ENCODE assay signal across 8 cellular contexts in the genomic region with DNA sequence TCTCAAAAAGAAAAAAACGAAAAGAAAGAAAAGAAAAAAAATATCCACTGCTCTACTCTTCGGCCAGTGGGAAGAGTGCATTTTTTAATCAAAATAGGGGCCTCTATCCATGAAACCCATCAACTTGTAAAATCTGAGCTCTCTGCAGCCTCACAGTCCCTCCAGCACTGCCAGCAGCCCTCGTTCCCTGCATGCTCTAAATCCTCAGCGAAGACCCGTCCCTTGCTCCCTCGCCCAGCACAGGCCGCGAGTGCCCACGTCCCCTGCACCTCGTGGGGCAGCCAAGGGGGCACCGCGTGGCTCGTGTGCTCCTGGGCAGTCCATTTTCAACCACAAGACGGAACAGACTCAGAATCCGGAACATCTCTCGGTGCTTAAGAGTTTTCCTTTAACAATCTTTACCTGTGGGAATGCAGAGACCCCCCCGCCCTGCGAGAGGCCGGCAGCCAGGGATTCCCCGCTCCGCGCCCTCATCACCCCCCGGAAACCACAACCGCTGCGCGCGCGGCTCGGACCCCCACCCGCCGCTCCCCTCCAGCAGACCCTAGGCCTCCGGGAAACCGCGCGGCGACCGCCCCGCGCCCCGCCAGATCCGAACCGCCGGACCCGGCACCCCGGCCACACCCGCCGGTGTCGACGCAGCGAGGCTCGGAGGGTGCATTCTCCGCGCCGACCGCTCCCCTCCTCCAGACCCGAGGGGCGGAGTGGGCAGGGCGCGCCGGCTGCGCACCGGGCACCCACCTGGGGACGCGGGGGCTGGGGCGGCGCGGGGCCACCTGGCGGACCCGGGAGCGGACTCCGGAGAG. TPM values are rescaled to one million over a fixed set of nuclear protein-coding genes. Genes with fewer than 3 reads are reported as not detected.
DNase-seq lines count a peak whose midpoint lies in the region; ATAC-seq, FAIRE-seq and TF ChIP-seq lines count a peak whose summit lies in the region.

No MANE protein-coding gene starts in this region.

- H3K79me1 ChIP-seq in neuronal stem cell (ENCODE audit: low read depth, low read length), result no peaks in the 10 kb centered on the region

- peak overlapping the region; percentile 41 for H2BK15ac ChIP-seq in neuronal stem cell (ENCODE audit: low read length)

- DNase-seq in activated naive CD4-positive, alpha-beta T cell treated with anti-CD3 and anti-CD28 coated beads, Interleukin-2, amount 10 ng/mL, durations not matched to agents 7 days and 5 days, result no peak
- DNase-seq in activated naive CD4-positive, alpha-beta T cell treated with anti-CD3 and anti-CD28 coated beads, Interleukin-2, amount 50 U/mL, for 16 hours, result no peak
- DNase-seq in OCI-M1 (lab: John Stamatoyannopoulos, UW) (peak; percentile 58), neuronal stem cell (ENCODE audit: low spot score) (peak; percentile 14), frontal cortex (ENCODE audit: low spot score in 2 of 2) (no peak), GM20000 (ENCODE audit: low spot score) (no peak)

- no peak for ATAC-seq in GM21825 (IDR thresholded peaks at IDR 0.05; ENCODE audit: unreplicated experiment)

- peak overlapping the region; percentile 99 for H2AFZ ChIP-seq in neuronal stem cell (ENCODE audit: low read length)

- H3K9ac ChIP-seq in endocrine pancreas (ENCODE audit: control insufficient read depth, insufficient read depth, low read length) (peak overlapping the region; percentile 55), neuronal stem cell (ENCODE audit: low read depth, low read length, poor library complexity) (peak overlapping the region; percentile 83)

- H3K9me3 Mint-ChIP-seq in activated naive CD4-positive, alpha-beta T cell treated with anti-CD3 and anti-CD28 coated beads, Interleukin-2, amount 10 ng/mL, durations not matched to agents 7 days and 5 days, result no peaks in the 10 kb centered on the region

- no peak for FAIRE-seq in frontal cortex (lab: Jason Lieb, UNC)

- no peak overlapping the region for H3K4ac ChIP-seq in neuronal stem cell (ENCODE audit: low read length)

- H3K27ac ChIP-seq in neuronal stem cell (replicated peaks; ENCODE audit: low read length), result no peak overlapping the region

- no peak overlapping the region for H4K8ac ChIP-seq in neuronal stem cell (ENCODE audit: low read depth, low read length)

- H3K4me1 Mint-ChIP-seq in activated naive CD4-positive, alpha-beta T cell treated with anti-CD3 and anti-CD28 coated beads, Interleukin-2, amount 10 ng/mL, durations not matched to agents 7 days and 5 days, result peaks cover 48% of the 10 kb centered on the region

- peak overlapping the region; percentile 89 for H3K27ac Mint-ChIP-seq in activated naive CD4-positive, alpha-beta T cell treated with anti-CD3 and anti-CD28 coated beads, Interleukin-2, amount 10 ng/mL, durations not matched to agents 7 days and 5 days

- no peak overlapping the region for H2AK5ac ChIP-seq in neuronal stem cell (ENCODE audit: low read depth, low read length)

- no peak for TF ChIP-seq CTCF in GM20000 (IDR thresholded peaks at IDR 0.05; ENCODE audit: extremely low read depth, missing control alignments)

- no peak overlapping the region for H2BK12ac ChIP-seq in neuronal stem cell (ENCODE audit: low read length)

- H3K9me3 ChIP-seq in endocrine pancreas (ENCODE audit: control insufficient read depth, low read length) (no peaks in the 10 kb centered on the region), neuronal stem cell (replicated peaks in 1 of 2; ENCODE audit: control insufficient read depth in 2 of 2, insufficient read depth in 1 of 2, low read depth in 1 of 2, low read length in 2 of 2) (no peaks in the 10 kb centered on the region)

- H4K91ac ChIP-seq in neuronal stem cell (ENCODE audit: low read depth, low read length, poor library complexity), result no peak overlapping the region

- whole genome bisulfite sequencing in neuronal stem cell (ENCODE audit: extremely low coverage in 2 of 2, insufficient read length in 2 of 2, insufficient replicate concordance in 1 of 2), 2 donors, result no CpG with 5 or more reads among the region's 71 CpGs

- H3K4me1 ChIP-seq in endocrine pancreas (ENCODE audit: control insufficient read depth, insufficient read depth, low read length), result no peaks in the 10 kb centered on the region
- H3K4me1 ChIP-seq in neuronal stem cell (ENCODE audit: control insufficient read depth in 2 of 2, insufficient read depth in 1 of 2, low read depth in 1 of 2, low read length in 2 of 2), result peaks cover 6 to 16% of the 10 kb centered on the region in 2 donors

- H3K18ac ChIP-seq in neuronal stem cell (ENCODE audit: low read length), result peak overlapping the region; percentile 80

- H3K14ac ChIP-seq in neuronal stem cell (ENCODE audit: low read length), result peak overlapping the region; percentile 0

- peak overlapping the region; percentile 1 for H2BK5ac ChIP-seq in neuronal stem cell (ENCODE audit: low read length)

- peaks cover 51% of the 10 kb centered on the region for H3K27me3 Mint-ChIP-seq in activated naive CD4-positive, alpha-beta T cell treated with anti-CD3 and anti-CD28 coated beads, Interleukin-2, amount 10 ng/mL, durations not matched to agents 7 days and 5 days

- H3K27me3 ChIP-seq in endocrine pancreas (ENCODE audit: control insufficient read depth, insufficient read depth, low read length) (no peaks in the 10 kb centered on the region), neuronal stem cell (ENCODE audit: control insufficient read depth in 3 of 3, insufficient read depth in 3 of 3, low read depth in 1 of 3, low read length in 3 of 3) (peaks cover 10 to 39% (median 13%) of the 10 kb centered on the region in 3 experiments)

- CTCF ChIA-PET in activated naive CD4-positive, alpha-beta T cell treated with anti-CD3 and anti-CD28 coated beads, Interleukin-2, amount 10 ng/mL, durations not matched to agents 7 days and 5 days (lab: Charles Lee), result interaction anchor here (1.0 kb wide), 1 partner anchor 9 kb away, joined by 3 read pairs; no protein-coding TSS in a partner anchor

- no peak overlapping the region for H2BK120ac ChIP-seq in neuronal stem cell (ENCODE audit: low read depth, low read length)

- H3K4me3 ChIP-seq in endocrine pancreas (ENCODE audit: control insufficient read depth, insufficient read depth, low read length) (no peak overlapping the region), neuronal stem cell (ENCODE audit: low read length in 2 of 2) (peak overlapping the region; percentile 85 to 94)

- H3K4me3 Mint-ChIP-seq in activated naive CD4-positive, alpha-beta T cell treated with anti-CD3 and anti-CD28 coated beads, Interleukin-2, amount 10 ng/mL, durations not matched to agents 7 days and 5 days, result peak overlapping the region; percentile 95

- H3K36me3 ChIP-seq in endocrine pancreas (ENCODE audit: control insufficient read depth, insufficient read depth, low read length) (no peaks in the 10 kb centered on the region), neuronal stem cell (replicated peaks in 1 of 2; ENCODE audit: control insufficient read depth in 2 of 2, insufficient read depth in 2 of 2, low read length in 2 of 2) (no peaks in the 10 kb centered on the region)

- peak overlapping the region; percentile 21 for H3K23ac ChIP-seq in neuronal stem cell (ENCODE audit: low read depth, low read length, poor library complexity)

- H3K36me3 Mint-ChIP-seq in activated naive CD4-positive, alpha-beta T cell treated with anti-CD3 and anti-CD28 coated beads, Interleukin-2, amount 10 ng/mL, durations not matched to agents 7 days and 5 days, result peaks cover 10% of the 10 kb centered on the region

- H3K4me2 ChIP-seq in neuronal stem cell (ENCODE audit: insufficient read depth, low read length, poor library complexity, severe bottlenecking), result peak overlapping the region; percentile 77

RNA-seq across cellular contexts. Expression of a gene that starts 0.6 kb away (rescaled TPM):
- 22.2 TPM for polyA plus RNA-seq in neuronal stem cell (2013, experiment 1 of 2)
- polyA plus RNA-seq in neuronal stem cell (2013, experiment 2 of 2), result 21.7 TPM
- total RNA-seq in frontal cortex, result 34.2 TPM

RNA-seq across cellular contexts. Expression of a gene that starts 1.3 kb away (rescaled TPM):
- polyA plus RNA-seq in neuronal stem cell (2013, experiment 1 of 2), result 0.49 TPM
- polyA plus RNA-seq in neuronal stem cell (2013, experiment 2 of 2), result 0.48 TPM
- total RNA-seq in frontal cortex, result 0.41 TPM

RNA-seq across cellular contexts. Expression of a gene that starts 17.3 kb away (rescaled TPM):
- 4.0 TPM for polyA plus RNA-seq in neuronal stem cell (2013, experiment 1 of 2)
- 4.2 TPM for polyA plus RNA-seq in neuronal stem cell (2013, experiment 2 of 2)
- 7.3 TPM for total RNA-seq in frontal cortex

RNA-seq across cellular contexts. Expression of a gene that starts 45.2 kb away (rescaled TPM):
- 0.11 TPM for polyA plus RNA-seq in neuronal stem cell (2013, experiment 1 of 2)
- 0.06 TPM for polyA plus RNA-seq in neuronal stem cell (2013, experiment 2 of 2)
- 1.2 TPM for total RNA-seq in frontal cortex

Comparison
In these comparisons a context has a peak if more than half of its experiments do, and no peak if none do; other contexts are left out.
1. DNase-seq: peak in OCI-M1 (single experiment) and neuronal stem cell (single experiment); none in activated naive CD4-positive, alpha-beta T cell treated with anti-CD3 and anti-CD28 coated beads, Interleukin-2, amount 10 ng/mL, durations not matched to agents 7 days and 5 days (single experiment), activated naive CD4-positive, alpha-beta T cell treated with anti-CD3 and anti-CD28 coated beads, Interleukin-2, amount 50 U/mL, for 16 hours (single experiment), frontal cortex (0 of 2) and GM20000 (single experiment).